Comparison of ENCODE assay signal across 4 cellular contexts in genomic region chr17:43602556-43602955, GRCh38. TPM values are rescaled to one million over a fixed set of nuclear protein-coding genes. Genes with fewer than 3 reads are reported as not detected.
"Had no signal": no experiment of that assay in that cellular context is flagged by ENCODE, and none has a peak within 500 bp of the region (broad histone marks: within the 10 kb centered on the region; RNA-seq: fewer than 3 reads in every experiment).

No MANE protein-coding gene starts in this region.

RNA-seq across cellular contexts. Expression of gene MEOX1, which starts 59.2 kb away (rescaled TPM):
- total RNA-seq: LHCN-M2, M059J, MCF 10A, NCI-H460 had no signal
